Comparison of ENCODE assay signal across 21 cellular contexts in genomic region chr6:130426078-130426726, GRCh38.
DNase-seq lines count a peak whose midpoint lies in the region; ATAC-seq and TF ChIP-seq lines count a peak whose summit lies in the region.
"Had no signal": no experiment of that assay in that cellular context is flagged by ENCODE, and none has a peak within 500 bp of the region (broad histone marks: within the 10 kb centered on the region; RNA-seq: fewer than 3 reads in every experiment).

No MANE protein-coding gene starts in this region.

- H3K4me1 ChIP-seq in GM23248 (ENCODE audit: insufficient read depth) (peaks cover 38% of the 10 kb centered on the region), SK-N-SH (ENCODE audit: control insufficient read depth in 1 of 2, insufficient read depth in 2 of 2, low read depth in 1 of 2, low read length in 1 of 2) (peaks cover 2 to 14% of the 10 kb centered on the region in 2 experiments; a peak in 3 of 4 replicates), esophagus squamous epithelium (no peaks in the 10 kb centered on the region)
- H3K4me1 ChIP-seq: gastrocnemius medialis had no signal

- H3K9me2 ChIP-seq in GM23248 (ENCODE audit: insufficient read depth): no peaks in the 10 kb centered on the region
- H3K9me2 ChIP-seq in SK-N-SH: no peaks in the 10 kb centered on the region

- H3K27me3 ChIP-seq in GM23248 (replicated peaks; ENCODE audit: insufficient read depth): no peaks in the 10 kb centered on the region
- no peaks in the 10 kb centered on the region for H3K27me3 ChIP-seq in SK-N-SH (ENCODE audit: insufficient read depth)
- no peaks in the 10 kb centered on the region for H3K27me3 ChIP-seq in esophagus squamous epithelium
- H3K27me3 ChIP-seq: gastrocnemius medialis had no signal

- ATAC-seq in HG03108 (IDR thresholded peaks at IDR 0.05; ENCODE audit: unreplicated experiment): no peak
- ATAC-seq: activated T-helper 17 cell treated with anti-CD3 and anti-CD28 coated beads, Interleukin-2, amount 50 U/mL, for 72 hours; CD8-positive, alpha-beta T cell; gastrocnemius medialis; Panc1 had no signal

- H3K4me3 ChIP-seq in GM23248 (0 out of 2 replicates have a peak overlapping the region, but pooled peaks have one; percentile 5), SK-N-SH (ENCODE audit: low read depth in 2 of 2, low read length in 1 of 2) (peak overlapping the region in 1 of 2 experiments; percentile 20; a peak in 2 of 4 replicates), epithelial cell of esophagus (ENCODE audit: low read length) (no peak overlapping the region), esophagus squamous epithelium (no peak overlapping the region)
- H3K4me3 ChIP-seq: gastrocnemius medialis had no signal

- peaks cover 66% of the 10 kb centered on the region for H3K79me2 ChIP-seq in GM23248 (ENCODE audit: insufficient read depth)
- H3K79me2 ChIP-seq in SK-N-SH (ENCODE audit: insufficient read depth): peaks cover 79% of the 10 kb centered on the region

- in situ Hi-C loops in GM23248 (cut with MboI): no loop called here

- H3K36me3 ChIP-seq in GM23248 (ENCODE audit: low read depth): no peaks in the 10 kb centered on the region
- peaks cover 0 to 19% of the 10 kb centered on the region in 2 experiments for H3K36me3 ChIP-seq in SK-N-SH (replicated peaks in 1 of 2; ENCODE audit: control insufficient read depth in 1 of 2, insufficient read depth in 2 of 2, low read length in 1 of 2)
- no peaks in the 10 kb centered on the region for H3K36me3 ChIP-seq in esophagus squamous epithelium
- H3K36me3 ChIP-seq: gastrocnemius medialis had no signal

- TF ChIP-seq EP300 in SK-N-SH (IDR thresholded peaks at IDR 0.05; ENCODE audit: borderline replicate concordance in 1 of 2, low read depth in 1 of 2, low read length in 1 of 2): no peak

- H2AFZ ChIP-seq in GM23248 (0 out of 2 replicates have a peak overlapping the region, but pooled peaks have one; percentile 30), SK-N-SH (ENCODE audit: low read depth) (no peak overlapping the region)

- H3K4me2 ChIP-seq in GM23248 (ENCODE audit: unreplicated experiment): peak overlapping the region; percentile 53
- H3K4me2 ChIP-seq in SK-N-SH: peak overlapping the region; percentile 61

- CTCF ChIA-PET in SK-N-SH (lab: Yijun Ruan, JAX): no interaction called here

- 39 to 40% methylated on average over 7 of the region's 7 CpGs for WGBS in GM23248 (ENCODE audit: low coverage in 1 of 2, low lambda C conversion rate in 2 of 2, missing lambda C conversion rate in 2 of 2), 2 experiments
- WGBS in SK-N-SH (ENCODE audit: low lambda C conversion rate): under 1% methylated on average over 7 of the region's 7 CpGs
- WGBS in esophagus squamous epithelium, 2 donors: 53 to 65% methylated on average over 7 of the region's 7 CpGs

- no peak for TF ChIP-seq RAD21 in SK-N-SH (IDR thresholded peaks at IDR 0.05; ENCODE audit: low read length)

- peak; percentile 68 for DNase-seq in GM23248
- DNase-seq in SK-N-SH: no peak
- peak; percentile 10 for DNase-seq in epithelial cell of esophagus (ENCODE audit: low read depth)
- peak; percentile 4 for DNase-seq in renal cortical epithelial cell (ENCODE audit: low read depth)
- no peak for DNase-seq in 8988T
- DNase-seq in C1 segment of cervical spinal cord (lab: John Stamatoyannopoulos, UW): no peak
- DNase-seq in esophagus squamous epithelium (lab: John Stamatoyannopoulos, UW): no peak
- DNase-seq: activated CD4-positive, alpha-beta T cell treated with anti-CD3 and anti-CD28 coated beads, Interleukin-2, amount 10 ng/mL, durations not matched to agents 7 days and 5 days; activated naive CD8-positive, alpha-beta T cell treated with anti-CD3 and anti-CD28 coated beads, Interleukin-2, amount 10 ng/mL, durations not matched to agents 7 days and 5 days; CD8-positive, alpha-beta T cell; dermis blood vessel endothelial cell; gastrocnemius medialis; NCI-H1417; NCI-H2107; NCI-H510A; NK-92 treated with Interleukin-12 subunit alpha and Interleukin-12 subunit beta, amount 100 ng/mL, for 24 hours; stimulated activated CD4-positive, alpha-beta T cell treated with anti-CD3 and anti-CD28 coated beads, Interleukin-4, amount 100 ng/mL, for 1 hour; stimulated activated naive CD4-positive, alpha-beta T cell had no signal

- no peak for TF ChIP-seq POLR2A in esophagus squamous epithelium (IDR thresholded peaks at IDR 0.05)

- intact Hi-C loops in esophagus squamous epithelium (cut with DNase I): no loop called here

- no peaks in the 10 kb centered on the region for H3K9me3 ChIP-seq in GM23248 (ENCODE audit: low read depth)
- no peaks in the 10 kb centered on the region for H3K9me3 ChIP-seq in SK-N-SH
- H3K9me3 ChIP-seq in esophagus squamous epithelium: no peaks in the 10 kb centered on the region
- H3K9me3 ChIP-seq: gastrocnemius medialis had no signal

- H3K9ac ChIP-seq in GM23248 (no peak overlapping the region), SK-N-SH (peak overlapping the region; percentile 10; the same call in 1 of the 2 replicates)

- TF ChIP-seq CTCF in SK-N-SH (IDR thresholded peaks at IDR 0.05) (no peak), epithelial cell of esophagus (IDR thresholded peaks at IDR 0.05; ENCODE audit: insufficient read depth, low read depth, low read length, missing control alignments) (no peak), esophagus squamous epithelium (IDR thresholded peaks at IDR 0.05) (no peak)

- POLR2A ChIA-PET in SK-N-SH (lab: Yijun Ruan, JAX): no interaction called here

- peaks cover 31% of the 10 kb centered on the region for H3F3A ChIP-seq in GM23248 (ENCODE audit: insufficient read depth)
- peaks cover 37% of the 10 kb centered on the region for H3F3A ChIP-seq in SK-N-SH (replicated peaks; ENCODE audit: insufficient read depth)

- H3K27ac ChIP-seq in GM23248 (peak overlapping the region; percentile 44), SK-N-SH (ENCODE audit: low read depth in 2 of 2, low read length in 1 of 2) (peak overlapping the region; percentile 55 to 82), esophagus squamous epithelium (no peak overlapping the region)
- H3K27ac ChIP-seq: gastrocnemius medialis had no signal

- H4K20me1 ChIP-seq in GM23248 (ENCODE audit: insufficient read depth) (no peaks in the 10 kb centered on the region), SK-N-SH (ENCODE audit: insufficient read depth) (no peaks in the 10 kb centered on the region)

TF ChIP-seq in SK-N-SH, 30 proteins besides CTCF, POLR2A, EP300 and RAD21 (continues in another document):
- TF ChIP-seq NRF1 (IDR thresholded peaks at IDR 0.05; ENCODE audit: low read depth, low read length) (no peak), TCF12 (IDR thresholded peaks at IDR 0.05) (peak; percentile 30; the same call in 1 of the 2 replicates), REST (IDR thresholded peaks at IDR 0.05; ENCODE audit: low read depth, low read length) (peak; percentile 88), CHD2 (IDR thresholded peaks at IDR 0.05; ENCODE audit: low read length, partially characterized antibody) (no peak), SIN3A (IDR thresholded peaks at IDR 0.05; ENCODE audit: borderline replicate concordance, low read depth, low read length) (no peak), MXI1 (IDR thresholded peaks at IDR 0.05; ENCODE audit: low read depth, low read length) (no peak), YY1 (IDR thresholded peaks at IDR 0.05; ENCODE audit: low read depth) (no peak), USF1 (IDR thresholded peaks at IDR 0.05; ENCODE audit: borderline replicate concordance, low read depth) (no peak), EZH2phosphoT487 (IDR thresholded peaks at IDR 0.05; ENCODE audit: borderline replicate concordance, low read depth) (no peak), RCOR1 (IDR thresholded peaks at IDR 0.05; ENCODE audit: low read length) (no peak), GATA2 (CRISPR knock-in tag; IDR thresholded peaks at IDR 0.05) (no peak), ELF1 (IDR thresholded peaks at IDR 0.05) (no peak), TEAD4 (IDR thresholded peaks at IDR 0.05; ENCODE audit: borderline replicate concordance, insufficient read depth) (no peak), GABPA (IDR thresholded peaks at IDR 0.05; ENCODE audit: low read depth) (no peak), SMC3 (IDR thresholded peaks at IDR 0.05; ENCODE audit: low read depth, low read length) (no peak)

Comparison
In these comparisons a context has a peak if more than half of its experiments do, and no peak if none do; other contexts are left out.
1. DNase-seq: peak in GM23248 (single experiment), epithelial cell of esophagus (single experiment) and renal cortical epithelial cell (single experiment); none in SK-N-SH (single experiment), 8988T (single experiment), C1 segment of cervical spinal cord (0 of 14) and esophagus squamous epithelium (single experiment).
2. H3K27ac ChIP-seq: peak in GM23248 (single experiment) and SK-N-SH (2 of 2); none in esophagus squamous epithelium (0 of 4).